11 cellular contexts compared by ENCODE assay signal in genomic region chr13:74056829-74057564, GRCh38.
DNase-seq lines count a peak whose midpoint lies in the region; ATAC-seq and TF ChIP-seq lines count a peak whose summit lies in the region.
"Had no signal": no experiment of that assay in that cellular context is flagged by ENCODE, and none has a peak within 500 bp of the region (broad histone marks: within the 10 kb centered on the region; RNA-seq: fewer than 3 reads in every experiment).

No MANE protein-coding gene starts in this region.

- H2AK5ac ChIP-seq in neuronal stem cell (ENCODE audit: low read depth, low read length) = no peak overlapping the region

- peaks cover 0 to 7% of the 10 kb centered on the region in 2 donors for H3K36me3 Mint-ChIP-seq in naive B cell

- H3K4me3 Mint-ChIP-seq in naive B cell = peak overlapping the region in 2 of 8 donors; percentile 13 to 29

- H2BK12ac ChIP-seq in neuronal stem cell (ENCODE audit: low read length) = no peak overlapping the region

- H3K9me3 Mint-ChIP-seq in naive B cell = peaks cover 0 to 8% (median 0%) of the 10 kb centered on the region in 7 donors
- H3K9me3 Mint-ChIP-seq: CD4-positive, CD25-positive, alpha-beta regulatory T cell had no signal

- H3K14ac ChIP-seq in neuronal stem cell (ENCODE audit: low read length) = no peak overlapping the region

- peak overlapping the region; percentile 52 to 89 (median 71) for H3K4me2 ChIP-seq in BLaER1 treated with 17β-estradiol and CSF1 and Interleukin-3, amounts not matched to agents 10 nM and 100 nM
- no peak overlapping the region for H3K4me2 ChIP-seq in neuronal stem cell (ENCODE audit: insufficient read depth, low read length, poor library complexity, severe bottlenecking)

- H3K4me1 ChIP-seq in BLaER1 treated with 17β-estradiol and CSF1 and Interleukin-3, amounts not matched to agents 10 nM and 100 nM = peaks cover 36 to 73% (median 53%) of the 10 kb centered on the region in 10 experiments
- peaks cover 5 to 6% of the 10 kb centered on the region in 2 donors for H3K4me1 ChIP-seq in neuronal stem cell (ENCODE audit: control insufficient read depth in 2 of 2, insufficient read depth in 1 of 2, low read depth in 1 of 2, low read length in 2 of 2)

- H2BK5ac ChIP-seq in neuronal stem cell (ENCODE audit: low read length) = no peak overlapping the region

- H3K36me3 ChIP-seq in BLaER1 treated with 17β-estradiol and CSF1 and Interleukin-3, amounts not matched to agents 10 nM and 100 nM = peaks cover 0 to 22% (median 9%) of the 10 kb centered on the region in 11 experiments; a peak in 8 of 22 replicates
- no peaks in the 10 kb centered on the region for H3K36me3 ChIP-seq in neuronal stem cell (replicated peaks in 1 of 2; ENCODE audit: control insufficient read depth in 2 of 2, insufficient read depth in 2 of 2, low read length in 2 of 2)
- H3K36me3 ChIP-seq: suprapubic skin had no signal

- peak overlapping the region in 4 of 6 donors; percentile 30 to 86 (median 57) for H3K27ac Mint-ChIP-seq in naive B cell

- no peak overlapping the region for H3K4ac ChIP-seq in neuronal stem cell (ENCODE audit: low read length)

- H3K9me3 ChIP-seq in BLaER1 treated with 17β-estradiol and CSF1 and Interleukin-3, amounts not matched to agents 10 nM and 100 nM (replicated peaks in 1 of 11) = peaks cover 7 to 31% (median 22%) of the 10 kb centered on the region in 11 experiments
- H3K9me3 ChIP-seq in neuronal stem cell (replicated peaks in 1 of 2; ENCODE audit: control insufficient read depth in 2 of 2, insufficient read depth in 1 of 2, low read depth in 1 of 2, low read length in 2 of 2) = peaks cover 0 to 16% of the 10 kb centered on the region in 2 donors
- H3K9me3 ChIP-seq: suprapubic skin had no signal

- H2BK120ac ChIP-seq in neuronal stem cell (ENCODE audit: low read depth, low read length) = no peak overlapping the region

- no CpG with 5 or more reads among the region's 5 CpGs for WGBS in neuronal stem cell (ENCODE audit: extremely low coverage in 2 of 2, insufficient read length in 2 of 2, insufficient replicate concordance in 1 of 2), 2 donors

- H4K20me1 ChIP-seq in BLaER1 treated with 17β-estradiol and CSF1 and Interleukin-3, amounts not matched to agents 10 nM and 100 nM = no peaks in the 10 kb centered on the region

- no peaks in the 10 kb centered on the region for H3K27me3 ChIP-seq in BLaER1 treated with 17β-estradiol and CSF1 and Interleukin-3, amounts not matched to agents 10 nM and 100 nM
- H3K27me3 ChIP-seq in neuronal stem cell (ENCODE audit: control insufficient read depth in 3 of 3, insufficient read depth in 3 of 3, low read depth in 1 of 3, low read length in 3 of 3) = no peaks in the 10 kb centered on the region
- H3K27me3 ChIP-seq: suprapubic skin had no signal

- peak overlapping the region in 10 of 11 experiments; percentile 3 to 68 (median 56); a peak in 17 of 22 replicates for H3K9ac ChIP-seq in BLaER1 treated with 17β-estradiol and CSF1 and Interleukin-3, amounts not matched to agents 10 nM and 100 nM
- no peak overlapping the region for H3K9ac ChIP-seq in neuronal stem cell (ENCODE audit: low read depth, low read length, poor library complexity)

- no peak overlapping the region for H4K91ac ChIP-seq in neuronal stem cell (ENCODE audit: low read depth, low read length, poor library complexity)

- ATAC-seq in naive B cell (ENCODE audit: low read depth in 2 of 2) (no peak), HG03108 (IDR thresholded peaks at IDR 0.05; ENCODE audit: unreplicated experiment) (no peak)

- H3K23ac ChIP-seq in neuronal stem cell (ENCODE audit: low read depth, low read length, poor library complexity) = no peak overlapping the region

- no peak overlapping the region for H4K8ac ChIP-seq in neuronal stem cell (ENCODE audit: low read depth, low read length)

- no peaks in the 10 kb centered on the region for H3K27me3 Mint-ChIP-seq in naive B cell
- H3K27me3 Mint-ChIP-seq: CD4-positive, CD25-positive, alpha-beta regulatory T cell had no signal

- DNase-seq in NCI-H187 treated with DMSO at 0.1 percent for 48 hours (lab: John Stamatoyannopoulos, UW) (peak; percentile 23), choroid plexus epithelial cell (ENCODE audit: low read depth) (peak; percentile 17), naive B cell (no peak), neuronal stem cell (ENCODE audit: low spot score) (no peak), NCI-H510A (lab: John Stamatoyannopoulos, UW) (no peak), NCI-H446 (lab: John Stamatoyannopoulos, UW) (no peak)
- DNase-seq: activated gamma-delta T cell treated with Interleukin-2 at 50 U/mL for 16 hours; CD4-positive, CD25-positive, alpha-beta regulatory T cell had no signal

- H2AFZ ChIP-seq in neuronal stem cell (ENCODE audit: low read length) = no peak overlapping the region

- H3K27ac ChIP-seq in BLaER1 treated with 17β-estradiol and CSF1 and Interleukin-3, amounts not matched to agents 10 nM and 100 nM = peak overlapping the region in 10 of 11 experiments; percentile 23 to 80 (median 70); a peak in 19 of 22 replicates
- H3K27ac ChIP-seq in neuronal stem cell (replicated peaks; ENCODE audit: low read length) = no peak overlapping the region
- H3K27ac ChIP-seq: suprapubic skin had no signal

- H3K4me1 Mint-ChIP-seq in naive B cell = peaks cover 55 to 84% (median 83%) of the 10 kb centered on the region in 3 donors

- no peak for TF ChIP-seq CTCF in choroid plexus epithelial cell (conservative IDR thresholded peaks at IDR 0.05; ENCODE audit: low read depth, low read length)

- H3K4me3 ChIP-seq in BLaER1 treated with 17β-estradiol and CSF1 and Interleukin-3, amounts not matched to agents 10 nM and 100 nM = peak overlapping the region in 2 of 10 experiments; percentile 12 to 15; a peak in 3 of 20 replicates
- H3K4me3 ChIP-seq in choroid plexus epithelial cell (ENCODE audit: low read depth, low read length) (no peak overlapping the region), neuronal stem cell (ENCODE audit: low read length in 2 of 2) (no peak overlapping the region)
- H3K4me3 ChIP-seq: suprapubic skin had no signal

- no peak overlapping the region for H2BK15ac ChIP-seq in neuronal stem cell (ENCODE audit: low read length)

- no peak overlapping the region for H3K18ac ChIP-seq in neuronal stem cell (ENCODE audit: low read length)

- H3K79me1 ChIP-seq in neuronal stem cell (ENCODE audit: low read depth, low read length) = no peaks in the 10 kb centered on the region

Comparison
In these comparisons a context has a peak if more than half of its experiments do, and no peak if none do; other contexts are left out.
1. DNase-seq: peak in NCI-H187 treated with DMSO at 0.1 percent for 48 hours (single experiment) and choroid plexus epithelial cell (single experiment); none in naive B cell (single experiment), neuronal stem cell (single experiment), NCI-H510A (single experiment) and NCI-H446 (0 of 2).